Comparison of ENCODE assay signal across 27 cellular contexts in genomic region chr2:134357814-134358213, GRCh38.
"Had no signal": no experiment of that assay in that cellular context is flagged by ENCODE, and none has a peak within 500 bp of the region (broad histone marks: within the 10 kb centered on the region; RNA-seq: fewer than 3 reads in every experiment).

No MANE protein-coding gene starts in this region.

- H3K36me3 ChIP-seq: suprapubic skin, thoracic aorta, thyroid gland, transverse colon, uterus, vagina had no signal

- ATAC-seq: stimulated activated effector memory CD8-positive, alpha-beta T cell treated with anti-CD3 and anti-CD28 coated beads, Interleukin-12 subunit alpha, Interleukin-12 subunit beta, amount 100 ng/mL, for 72 hours; stimulated activated memory B cell treated with anti-CD40 and anti-IgM and Interleukin-4, amounts not matched to agents 10 μg/mL and 1 μg/mL and 100 μg/mL, for 72 hours; stimulated activated naive B cell treated with anti-CD40 and anti-IgM and Interleukin-4, amounts not matched to agents 10 μg/mL and 1 μg/mL and 100 μg/mL, for 72 hours; stimulated activated naive CD8-positive, alpha-beta T cell treated with anti-CD3 and anti-CD28 coated beads, Interleukin-15, amount 100 ng/mL, for 72 hours; stimulated activated naive CD8-positive, alpha-beta T cell treated with anti-CD3 and anti-CD28 coated beads, Interleukin-15, Interleukin-2, amounts not matched to agents 100 U/mL and 50 U/mL, for 24 hours; upper lobe of right lung had no signal

- H3K9me3 ChIP-seq: stomach, suprapubic skin, testis, thoracic aorta, thyroid gland, tibial artery, tibial nerve, transverse colon, upper lobe of left lung, upper lobe of right lung, uterus, vagina had no signal

- H3K4me3 ChIP-seq: stomach, suprapubic skin, testis, thoracic aorta, thyroid gland, tibial artery, tibial nerve, transverse colon, upper lobe of left lung, upper lobe of right lung, uterus, vagina had no signal

- H3K27me3 ChIP-seq: stomach, suprapubic skin, testis, thyroid gland, tibial artery, tibial nerve, transverse colon, upper lobe of left lung, upper lobe of right lung, uterus, vagina had no signal

- FAIRE-seq: urothelium cell line had no signal

- H3K4me1 ChIP-seq: testis, uterus, vagina had no signal

- DNase-seq: stimulated activated CD4-positive, alpha-beta T cell treated with anti-CD3 and anti-CD28 coated beads, Interleukin-2, amount 100 ng/mL, for 48 hours; stimulated activated CD4-positive, alpha-beta T cell treated with anti-CD3 and anti-CD28 coated beads, Interleukin-4, amount 100 ng/mL, for 1 hour; stimulated activated CD4-positive, alpha-beta T cell treated with anti-CD3 and anti-CD28 coated beads, Interleukin-4, amount 100 ng/mL, for 24 hours; stimulated activated CD4-positive, alpha-beta T cell treated with anti-CD3 and anti-CD28 coated beads, Interleukin-4, amount 100 ng/mL, for 4 hours; stimulated activated CD8-positive, alpha-beta memory T cell treated with anti-CD3 and anti-CD28 coated beads, Interleukin-4, amount 100 ng/mL, for 48 hours; stimulated activated naive B cell treated with anti-CD40 and anti-IgM and Interleukin-4, amounts not matched to agents 10 μg/mL and 1 μg/mL and 100 μg/mL, for 72 hours; stimulated activated naive CD4-positive, alpha-beta T cell; stimulated activated naive CD4-positive, alpha-beta T cell treated with Interleukin-2 at 50 U/mL for 16 hours; stimulated activated naive CD8-positive, alpha-beta T cell treated with anti-CD3 and anti-CD28 coated beads, Interleukin-15, amount 100 ng/mL, for 72 hours; stimulated activated naive CD8-positive, alpha-beta T cell treated with anti-CD3 and anti-CD28 coated beads, Interleukin-15, Interleukin-2, amounts not matched to agents 100 U/mL and 50 U/mL, for 24 hours; stomach; substantia nigra; testis; thyroid gland; tibial artery; transverse colon; trophoblast cell; upper lobe of left lung; upper lobe of right lung; uterus had no signal

- H3K27ac ChIP-seq: stomach, suprapubic skin, testis, thoracic aorta, thyroid gland, tibial artery, tibial nerve, transverse colon, upper lobe of left lung, upper lobe of right lung, uterus, vagina had no signal
